In the genomic region with DNA sequence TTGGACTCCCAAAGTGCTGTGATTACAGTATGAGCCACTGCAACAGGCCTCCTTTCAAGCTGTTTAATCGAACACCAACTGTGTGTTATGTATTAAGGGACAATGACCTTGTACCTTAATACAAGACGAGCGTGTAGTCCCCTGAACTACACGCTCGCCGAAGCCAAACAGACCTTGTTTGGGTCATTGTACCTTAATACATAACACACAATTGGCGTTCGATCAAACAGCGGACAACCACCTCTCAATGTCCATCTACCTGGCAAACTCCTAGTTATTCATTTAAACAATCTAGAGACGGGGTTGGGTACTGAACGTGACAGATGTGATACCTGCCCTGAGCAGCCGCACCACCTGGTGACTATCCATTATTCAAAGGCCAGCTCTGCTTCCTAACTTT, we compare ENCODE assay signal across 1 cellular context.
TF ChIP-seq lines count a peak whose summit lies in the region.

No MANE protein-coding gene starts in this region.

TF ChIP-seq in HEK293, 187 proteins besides CTCF, POLR2A, EP300 and RAD21 (continued from another document):
- TF ChIP-seq SALL2 (tag by site-specific recombination; IDR thresholded peaks at IDR 0.05; ENCODE audit: borderline replicate concordance) (no peak), ZNF341 (tag by site-specific recombination; IDR thresholded peaks at IDR 0.05; ENCODE audit: low read depth) (no peak), ZNF629 (tag by site-specific recombination; IDR thresholded peaks at IDR 0.05) (no peak), ZFP69B (tag by site-specific recombination; IDR thresholded peaks at IDR 0.05) (no peak), ZNF24 (tag by site-specific recombination; IDR thresholded peaks at IDR 0.05) (no peak), ZNF555 (tag by site-specific recombination; conservative IDR thresholded peaks at IDR 0.05) (no peak)
